ENCODE assay signal across 1 cellular context in the genomic region with DNA sequence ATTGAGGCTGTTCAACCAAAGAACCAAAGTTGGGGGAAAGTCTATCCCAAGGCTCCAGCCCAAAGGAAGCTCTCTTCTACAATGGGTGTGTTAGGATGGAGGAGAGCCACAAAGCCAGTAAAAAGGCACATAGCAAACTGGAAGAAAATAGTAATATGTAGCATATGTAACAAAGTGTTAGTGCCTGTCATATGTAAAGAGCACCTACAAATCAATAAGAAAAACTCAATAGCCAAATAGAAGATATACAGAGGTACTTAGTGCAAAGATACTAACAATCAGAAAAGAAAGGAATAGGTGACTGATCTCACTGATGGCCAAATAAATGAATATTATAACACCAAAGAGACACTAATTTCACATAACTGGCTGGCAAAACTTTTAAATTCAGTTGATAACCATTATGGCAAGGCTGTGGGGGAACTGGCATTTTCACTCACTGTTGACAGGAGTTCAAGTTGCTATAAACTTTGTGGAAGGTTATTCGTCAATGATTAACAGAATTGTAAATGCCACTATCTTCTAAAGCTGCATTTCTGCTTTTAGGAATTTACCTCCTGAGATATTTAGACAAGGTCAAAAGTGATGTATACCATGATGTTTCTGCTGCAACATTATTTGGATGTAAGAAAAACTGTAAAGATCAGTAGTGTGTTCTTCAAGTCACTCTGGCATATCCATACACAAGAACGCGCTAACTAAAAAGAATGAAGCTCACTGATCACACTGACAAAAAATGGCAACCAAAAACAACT.
TF ChIP-seq lines count a peak whose summit lies in the region.

No MANE protein-coding gene starts in this region.

TF ChIP-seq in H1, 55 proteins besides CTCF, POLR2A, EP300 and RAD21 (continued from another document):
- TF ChIP-seq CBX5 (IDR thresholded peaks at IDR 0.05; ENCODE audit: low read depth, low read length) (no peak), HDAC2 (IDR thresholded peaks at IDR 0.05; ENCODE audit: borderline replicate concordance in 1 of 2, low read depth in 2 of 2, low read length in 2 of 2) (peak in 1 of 2 experiments; percentile 74; a peak in 1 of 4 replicates), KDM1A (IDR thresholded peaks at IDR 0.05; ENCODE audit: borderline replicate concordance, low read length) (peak; percentile 92)
